ENCODE assay signal across 13 cellular contexts in the genomic region with DNA sequence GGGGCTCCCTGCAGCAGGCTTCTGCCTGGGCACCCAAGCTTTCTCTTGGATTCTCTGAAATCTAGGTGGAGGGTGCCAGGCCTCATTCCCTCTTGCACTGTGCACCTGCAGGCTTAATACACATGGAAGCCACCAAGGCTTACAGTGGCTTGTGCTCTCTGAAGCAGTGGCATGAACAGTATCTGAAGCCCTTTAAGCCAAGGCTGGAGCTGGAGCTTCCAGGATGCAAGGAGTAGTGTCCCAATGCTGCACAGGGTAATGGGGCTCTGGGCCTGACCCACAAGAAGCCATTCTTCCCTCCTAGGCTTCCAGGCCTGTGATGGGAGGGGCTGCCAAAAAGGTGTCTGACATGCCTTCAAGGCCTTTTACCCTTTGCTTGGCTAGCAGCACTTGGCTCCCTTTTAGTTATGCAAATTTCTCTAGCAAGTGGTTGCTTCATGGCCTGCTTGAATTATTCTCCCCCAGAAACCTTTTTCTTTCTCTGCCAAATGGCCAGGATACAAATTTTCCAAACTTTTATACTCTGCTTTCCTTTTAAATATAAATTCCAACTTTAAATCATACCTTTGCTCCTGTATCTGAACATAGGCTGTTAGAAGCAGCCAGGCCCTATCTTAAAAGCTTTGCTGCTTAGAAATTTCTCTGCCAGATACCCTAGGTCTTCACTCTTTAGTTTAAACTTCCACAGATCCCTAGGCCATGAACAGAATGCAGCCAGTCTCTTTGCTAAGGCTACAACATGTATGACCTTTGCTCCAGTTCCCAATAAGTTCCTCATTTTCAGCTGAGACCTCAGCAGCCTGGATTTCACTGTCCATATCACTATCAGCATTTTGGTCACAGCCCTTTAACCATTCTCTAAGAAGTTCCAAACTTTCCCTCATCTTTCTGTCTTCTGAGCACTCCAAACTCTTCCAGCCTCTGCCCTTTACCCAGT.
DNase-seq lines count a peak whose midpoint lies in the region; ATAC-seq and TF ChIP-seq lines count a peak whose summit lies in the region.
"Had no signal": no experiment of that assay in that cellular context is flagged by ENCODE, and none has a peak within 500 bp of the region (broad histone marks: within the 10 kb centered on the region; RNA-seq: fewer than 3 reads in every experiment).

No MANE protein-coding gene starts in this region.

- no peak for TF ChIP-seq CTCF in heart right ventricle (IDR thresholded peaks at IDR 0.05)
- TF ChIP-seq CTCF in nephron progenitor cell (IDR thresholded peaks at IDR 0.05) = no peak

- in situ Hi-C loops in HAP-1 (cut with MboI; ENCODE audit: low sequenced_read_pairs) = no loop called here

- DNase-seq in HAP-1 (ENCODE audit: low spot score in 2 of 2) = peak; percentile 49 to 55
- DNase-seq in NOMO-1 (lab: John Stamatoyannopoulos, UW; ENCODE audit: unreplicated experiment in 2 of 2) = peak; percentile 1 to 56
- DNase-seq in heart right ventricle = no peak
- DNase-seq in nephron progenitor cell = no peak
- no peak for DNase-seq in sciatic nerve (ENCODE audit: low spot score)
- no peak for DNase-seq in NCI-H446 treated with DMSO at 0.1 percent for 48 hours (lab: John Stamatoyannopoulos, UW)
- DNase-seq: activated CD4-positive, alpha-beta T cell treated with anti-CD3 and anti-CD28 coated beads, Interleukin-2, amount 10 ng/mL, durations not matched to agents 24 days and 14 days; effector memory CD8-positive, alpha-beta T cell; nucleus accumbens; thyroid gland had no signal

- ATAC-seq in heart right ventricle (peak in 7 of 8 donors; percentile 26 to 71 (median 43)), sciatic nerve (no peak), GM19023 (IDR thresholded peaks at IDR 0.05; ENCODE audit: unreplicated experiment) (no peak)
- ATAC-seq: effector memory CD8-positive, alpha-beta T cell; gastroesophageal sphincter had no signal

- H3K9me3 ChIP-seq in HAP-1 = no peaks in the 10 kb centered on the region
- peaks cover 0 to 7% (median 0%) of the 10 kb centered on the region in 11 donors for H3K9me3 ChIP-seq in heart right ventricle
- H3K9me3 ChIP-seq: gastroesophageal sphincter, thyroid gland had no signal

- peaks cover 3% of the 10 kb centered on the region for H3K4me1 Mint-ChIP-seq in nephron progenitor cell
- H3K4me1 Mint-ChIP-seq: activated CD4-positive, alpha-beta T cell treated with anti-CD3 and anti-CD28 coated beads, Interleukin-2, amount 10 ng/mL, durations not matched to agents 24 days and 14 days had no signal

- no peak overlapping the region for H3K4me3 Mint-ChIP-seq in nephron progenitor cell
- H3K4me3 Mint-ChIP-seq: activated CD4-positive, alpha-beta T cell treated with anti-CD3 and anti-CD28 coated beads, Interleukin-2, amount 10 ng/mL, durations not matched to agents 24 days and 14 days; effector memory CD8-positive, alpha-beta T cell had no signal

- intact Hi-C loops in heart right ventricle (cut with DNase I) = no loop called here
- intact Hi-C loops in sciatic nerve (cut with DNase I) = no loop called here

- H3K9me3 Mint-ChIP-seq in nephron progenitor cell = peaks cover 8% of the 10 kb centered on the region

- H3K36me3 Mint-ChIP-seq in nephron progenitor cell (ENCODE audit: low read depth) = peaks cover 78% of the 10 kb centered on the region

- H3K27me3 ChIP-seq in HAP-1 (ENCODE audit: low read depth) (no peaks in the 10 kb centered on the region), heart right ventricle (no peaks in the 10 kb centered on the region)
- H3K27me3 ChIP-seq: gastroesophageal sphincter, thyroid gland had no signal

- H3K27me3 Mint-ChIP-seq in nephron progenitor cell (ENCODE audit: low read depth, poor library complexity) = peaks cover 5% of the 10 kb centered on the region
- H3K27me3 Mint-ChIP-seq: activated CD4-positive, alpha-beta T cell treated with anti-CD3 and anti-CD28 coated beads, Interleukin-2, amount 10 ng/mL, durations not matched to agents 24 days and 14 days; effector memory CD8-positive, alpha-beta T cell had no signal

- H3K36me3 ChIP-seq in HAP-1 (replicated peaks) (no peaks in the 10 kb centered on the region; the same call in 1 of the 2 replicates), heart right ventricle (peaks cover 0 to 50% (median 12%) of the 10 kb centered on the region in 9 donors)

- peak overlapping the region; percentile 9 for H3K27ac Mint-ChIP-seq in nephron progenitor cell
- H3K27ac Mint-ChIP-seq: activated CD4-positive, alpha-beta T cell treated with anti-CD3 and anti-CD28 coated beads, Interleukin-2, amount 10 ng/mL, durations not matched to agents 24 days and 14 days; activated T-helper 2 cell treated with anti-CD3 and anti-CD28 coated beads, Interferon-gamma antibody, Interleukin-2, Interleukin-4, amounts not matched to agents 10 μg/mL and 5 μg/mL and 100 μg/mL, durations not matched to agents 14 hours and 24 hours and 36 hours had no signal

- H3K4me1 ChIP-seq in HAP-1 (peaks cover 8% of the 10 kb centered on the region), heart right ventricle (peaks cover 0 to 20% (median 7%) of the 10 kb centered on the region in 9 donors)

- H3K27ac ChIP-seq in heart right ventricle = peak overlapping the region in 4 of 10 donors; percentile 16 to 36 (median 28)
- H3K27ac ChIP-seq: gastroesophageal sphincter, thyroid gland had no signal

- H3K4me3 ChIP-seq in HAP-1 (no peak overlapping the region), heart right ventricle (no peak overlapping the region)
- H3K4me3 ChIP-seq: gastroesophageal sphincter, thyroid gland had no signal

Comparison
In these comparisons a context has a peak if more than half of its experiments do, and no peak if none do; other contexts are left out.
1. DNase-seq: peak in HAP-1 (2 of 2) and NOMO-1 (2 of 2); none in heart right ventricle (0 of 2), nephron progenitor cell (single experiment), sciatic nerve (single experiment) and NCI-H446 treated with DMSO at 0.1 percent for 48 hours (single experiment).
2. ATAC-seq: peak in heart right ventricle (7 of 8); none in sciatic nerve (single experiment) and GM19023 (single experiment).